10 cellular contexts compared by ENCODE assay signal in the genomic region with DNA sequence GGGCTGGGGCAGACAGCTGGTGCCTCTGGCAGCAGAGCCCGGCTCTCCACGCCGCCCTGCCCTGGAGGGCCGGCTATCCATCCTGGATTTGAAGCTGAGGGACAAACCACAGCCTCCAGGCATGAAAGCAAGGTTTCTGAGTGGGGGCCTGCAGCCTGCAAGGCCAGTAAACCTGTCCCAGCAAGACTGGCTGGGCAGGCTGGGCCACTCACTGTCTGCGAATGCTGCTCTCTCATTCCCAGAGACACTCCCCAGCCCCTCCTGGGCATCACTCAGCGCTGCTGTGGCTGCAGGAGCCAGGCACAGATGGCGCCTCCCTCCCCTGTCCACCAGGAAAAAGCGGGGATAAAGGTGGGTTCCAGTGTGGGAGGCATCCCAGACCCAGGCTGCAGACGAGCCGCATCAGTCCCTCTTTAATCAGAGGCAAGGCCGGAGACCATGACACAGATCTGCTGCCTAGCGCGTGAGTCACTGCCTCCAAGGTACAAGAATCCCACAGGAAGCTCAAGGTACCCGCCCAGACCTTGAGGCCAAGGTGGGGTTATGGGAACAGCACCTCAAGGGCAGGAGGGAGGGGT.
A peak's percentile ranks its signal among the peaks of the same experiment; 100 is the strongest.
DNase-seq lines count a peak whose midpoint lies in the region; ATAC-seq and TF ChIP-seq lines count a peak whose summit lies in the region.
"Had no signal": no experiment of that assay in that cellular context is flagged by ENCODE, and none has a peak within 500 bp of the region (broad histone marks: within the 10 kb centered on the region; RNA-seq: fewer than 3 reads in every experiment).

No MANE protein-coding gene starts in this region.

- no peak overlapping the region for H3K4me2 ChIP-seq in neuronal stem cell (ENCODE audit: insufficient read depth, low read length, poor library complexity, severe bottlenecking)
- H3K4me2 ChIP-seq in GM23338, result no peak overlapping the region

- no CpG with 5 or more reads among the region's 14 CpGs for WGBS in neuronal stem cell (ENCODE audit: extremely low coverage in 2 of 2, insufficient read length in 2 of 2, insufficient replicate concordance in 1 of 2), 2 donors

- peaks cover 3% of the 10 kb centered on the region; the same call in 1 of the 3 replicates for H3K36me3 Mint-ChIP-seq in GM23338 (ENCODE audit: low read depth)

- peak overlapping the region; percentile 84 for H3K14ac ChIP-seq in neuronal stem cell (ENCODE audit: low read length)

- no peak overlapping the region for H3K23ac ChIP-seq in neuronal stem cell (ENCODE audit: low read depth, low read length, poor library complexity)

- H3K4me1 ChIP-seq in neuronal stem cell (ENCODE audit: control insufficient read depth in 2 of 2, insufficient read depth in 1 of 2, low read depth in 1 of 2, low read length in 2 of 2) (peaks cover 24% of the 10 kb centered on the region in 2 donors), GM23338 (ENCODE audit: insufficient read depth) (no peaks in the 10 kb centered on the region)

- H3K27ac ChIP-seq in neuronal stem cell (replicated peaks; ENCODE audit: low read length) (no peak overlapping the region), GM23338 (ENCODE audit: low read depth) (no peak overlapping the region)
- H3K27ac ChIP-seq: lower lobe of right lung had no signal

- H2BK15ac ChIP-seq in neuronal stem cell (ENCODE audit: low read length), result no peak overlapping the region

- H3K79me2 ChIP-seq in GM23338 (replicated peaks; ENCODE audit: insufficient read depth), result peaks cover 24% of the 10 kb centered on the region

- no peak overlapping the region for H2BK120ac ChIP-seq in neuronal stem cell (ENCODE audit: low read depth, low read length)

- H2AK5ac ChIP-seq in neuronal stem cell (ENCODE audit: low read depth, low read length), result peak overlapping the region; percentile 49

- H2AFZ ChIP-seq in neuronal stem cell (ENCODE audit: low read length) (no peak overlapping the region), GM23338 (no peak overlapping the region)

- H3K79me1 ChIP-seq in neuronal stem cell (ENCODE audit: low read depth, low read length), result peaks cover 34% of the 10 kb centered on the region

- peak; percentile 74 for DNase-seq in DMS79 (lab: John Stamatoyannopoulos, UW)
- DNase-seq in NCI-H226, result peak; percentile 99
- peak; percentile 21 for DNase-seq in dedifferentiated amniotic fluid mesenchymal stem cell (ENCODE audit: extremely low spot score)
- DNase-seq in neuronal stem cell (ENCODE audit: low spot score), result no peak
- no peak for DNase-seq in NCI-H187 (lab: John Stamatoyannopoulos, UW)
- DNase-seq in activated naive CD4-positive, alpha-beta T cell treated with Interleukin-2 at 50 U/mL for 16 hours, result no peak
- DNase-seq in GM23338 (ENCODE audit: low spot score), result no peak
- DNase-seq in putamen (ENCODE audit: low spot score), result no peak
- DNase-seq: lower lobe of right lung, OCI-M1 had no signal

- H3K18ac ChIP-seq in neuronal stem cell (ENCODE audit: low read length), result peak overlapping the region; percentile 93

- no peak overlapping the region for H3K4ac ChIP-seq in neuronal stem cell (ENCODE audit: low read length)

- H2BK5ac ChIP-seq in neuronal stem cell (ENCODE audit: low read length), result peak overlapping the region; percentile 42

- peaks cover 6% of the 10 kb centered on the region for H3K27me3 Mint-ChIP-seq in GM23338 (ENCODE audit: insufficient read depth, low read depth, poor library complexity)

- no peaks in the 10 kb centered on the region for H3F3A ChIP-seq in GM23338 (replicated peaks; ENCODE audit: low read depth)

- H3K27me3 ChIP-seq in neuronal stem cell (ENCODE audit: control insufficient read depth in 3 of 3, insufficient read depth in 3 of 3, low read depth in 1 of 3, low read length in 3 of 3) (no peaks in the 10 kb centered on the region), GM23338 (ENCODE audit: insufficient read depth) (no peaks in the 10 kb centered on the region)

- H3K9ac ChIP-seq in neuronal stem cell (ENCODE audit: low read depth, low read length, poor library complexity), result peak overlapping the region; percentile 72

- no peak overlapping the region for H4K91ac ChIP-seq in neuronal stem cell (ENCODE audit: low read depth, low read length, poor library complexity)

- H3K9me3 Mint-ChIP-seq in GM23338, result no peaks in the 10 kb centered on the region; the same call in 2 of the 3 replicates

- H3K4me3 ChIP-seq in neuronal stem cell (ENCODE audit: low read length in 2 of 2) (no peak overlapping the region), GM23338 (no peak overlapping the region)
- H3K4me3 ChIP-seq: lower lobe of right lung had no signal

- H3K36me3 ChIP-seq in neuronal stem cell (replicated peaks in 1 of 2; ENCODE audit: control insufficient read depth in 2 of 2, insufficient read depth in 2 of 2, low read length in 2 of 2) (peaks cover 0 to 2% of the 10 kb centered on the region in 2 donors), GM23338 (ENCODE audit: insufficient read depth) (no peaks in the 10 kb centered on the region)
- H3K36me3 ChIP-seq: lower lobe of right lung had no signal

- no peak overlapping the region for H4K8ac ChIP-seq in neuronal stem cell (ENCODE audit: low read depth, low read length)

- no peaks in the 10 kb centered on the region for H3K9me3 ChIP-seq in neuronal stem cell (replicated peaks in 1 of 2; ENCODE audit: control insufficient read depth in 2 of 2, insufficient read depth in 1 of 2, low read depth in 1 of 2, low read length in 2 of 2)
- H3K9me3 ChIP-seq: lower lobe of right lung had no signal

- H2BK12ac ChIP-seq in neuronal stem cell (ENCODE audit: low read length), result no peak overlapping the region

- no peaks in the 10 kb centered on the region; the same call in none of the 2 replicates for H4K20me1 ChIP-seq in GM23338 (replicated peaks; ENCODE audit: insufficient read depth)

- no peak overlapping the region; the same call in 2 of the 3 replicates for H3K4me3 Mint-ChIP-seq in GM23338

- peaks cover 30% of the 10 kb centered on the region for H3K4me1 Mint-ChIP-seq in GM23338

- H3K9me2 ChIP-seq in GM23338 (ENCODE audit: insufficient read depth), result no peaks in the 10 kb centered on the region

- H3K27ac Mint-ChIP-seq in GM23338, result no peak overlapping the region

- ATAC-seq in GM23338, result no peak

- no peak for TF ChIP-seq CTCF in GM23338 (conservative IDR thresholded peaks at IDR 0.05; ENCODE audit: low read depth in 2 of 2)

TF ChIP-seq in GM23338, 12 proteins besides CTCF, POLR2A, EP300 and RAD21 (continues in another document):
- TF ChIP-seq STAT1 (IDR thresholded peaks at IDR 0.05; ENCODE audit: unreplicated experiment) (no peak), EZH2 (IDR thresholded peaks at IDR 0.05; ENCODE audit: low read depth, unreplicated experiment) (no peak), JUNB (IDR thresholded peaks at IDR 0.05; ENCODE audit: unreplicated experiment) (no peak), CREB1 (CRISPR knock-in tag; IDR thresholded peaks at IDR 0.05; ENCODE audit: low read depth) (no peak), POLR2AphosphoS5 (IDR thresholded peaks at IDR 0.05; ENCODE audit: low read depth) (no peak), EZH2phosphoT487 (IDR thresholded peaks at IDR 0.05; ENCODE audit: unreplicated experiment) (no peak), ZNF331 (CRISPR knock-in tag; IDR thresholded peaks at IDR 0.05; ENCODE audit: low read depth) (no peak), ZNF114 (CRISPR knock-in tag; IDR thresholded peaks at IDR 0.05) (no peak), NANOG (IDR thresholded peaks at IDR 0.05; ENCODE audit: borderline replicate concordance) (no peak)
- TF ChIP-seq, protein P1, sequence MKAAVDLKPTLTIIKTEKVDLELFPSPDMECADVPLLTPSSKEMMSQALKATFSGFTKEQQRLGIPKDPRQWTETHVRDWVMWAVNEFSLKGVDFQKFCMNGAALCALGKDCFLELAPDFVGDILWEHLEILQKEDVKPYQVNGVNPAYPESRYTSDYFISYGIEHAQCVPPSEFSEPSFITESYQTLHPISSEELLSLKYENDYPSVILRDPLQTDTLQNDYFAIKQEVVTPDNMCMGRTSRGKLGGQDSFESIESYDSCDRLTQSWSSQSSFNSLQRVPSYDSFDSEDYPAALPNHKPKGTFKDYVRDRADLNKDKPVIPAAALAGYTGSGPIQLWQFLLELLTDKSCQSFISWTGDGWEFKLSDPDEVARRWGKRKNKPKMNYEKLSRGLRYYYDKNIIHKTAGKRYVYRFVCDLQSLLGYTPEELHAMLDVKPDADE (IDR thresholded peaks at IDR 0.05), result no peak
- TF ChIP-seq, protein P2, sequence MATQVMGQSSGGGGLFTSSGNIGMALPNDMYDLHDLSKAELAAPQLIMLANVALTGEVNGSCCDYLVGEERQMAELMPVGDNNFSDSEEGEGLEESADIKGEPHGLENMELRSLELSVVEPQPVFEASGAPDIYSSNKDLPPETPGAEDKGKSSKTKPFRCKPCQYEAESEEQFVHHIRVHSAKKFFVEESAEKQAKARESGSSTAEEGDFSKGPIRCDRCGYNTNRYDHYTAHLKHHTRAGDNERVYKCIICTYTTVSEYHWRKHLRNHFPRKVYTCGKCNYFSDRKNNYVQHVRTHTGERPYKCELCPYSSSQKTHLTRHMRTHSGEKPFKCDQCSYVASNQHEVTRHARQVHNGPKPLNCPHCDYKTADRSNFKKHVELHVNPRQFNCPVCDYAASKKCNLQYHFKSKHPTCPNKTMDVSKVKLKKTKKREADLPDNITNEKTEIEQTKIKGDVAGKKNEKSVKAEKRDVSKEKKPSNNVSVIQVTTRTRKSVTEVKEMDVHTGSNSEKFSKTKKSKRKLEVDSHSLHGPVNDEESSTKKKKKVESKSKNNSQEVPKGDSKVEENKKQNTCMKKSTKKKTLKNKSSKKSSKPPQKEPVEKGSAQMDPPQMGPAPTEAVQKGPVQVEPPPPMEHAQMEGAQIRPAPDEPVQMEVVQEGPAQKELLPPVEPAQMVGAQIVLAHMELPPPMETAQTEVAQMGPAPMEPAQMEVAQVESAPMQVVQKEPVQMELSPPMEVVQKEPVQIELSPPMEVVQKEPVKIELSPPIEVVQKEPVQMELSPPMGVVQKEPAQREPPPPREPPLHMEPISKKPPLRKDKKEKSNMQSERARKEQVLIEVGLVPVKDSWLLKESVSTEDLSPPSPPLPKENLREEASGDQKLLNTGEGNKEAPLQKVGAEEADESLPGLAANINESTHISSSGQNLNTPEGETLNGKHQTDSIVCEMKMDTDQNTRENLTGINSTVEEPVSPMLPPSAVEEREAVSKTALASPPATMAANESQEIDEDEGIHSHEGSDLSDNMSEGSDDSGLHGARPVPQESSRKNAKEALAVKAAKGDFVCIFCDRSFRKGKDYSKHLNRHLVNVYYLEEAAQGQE (IDR thresholded peaks at IDR 0.05; ENCODE audit: unreplicated experiment), result no peak

Comparison
In these comparisons a context has a peak if more than half of its experiments do, and no peak if none do; other contexts are left out.
1. DNase-seq: peak in DMS79 (single experiment), NCI-H226 (single experiment) and dedifferentiated amniotic fluid mesenchymal stem cell (single experiment); none in neuronal stem cell (single experiment), NCI-H187 (0 of 2), activated naive CD4-positive, alpha-beta T cell treated with Interleukin-2 at 50 U/mL for 16 hours (single experiment), GM23338 (single experiment) and putamen (single experiment).